In genomic region chr7:75845132-75845531, GRCh38 we compare ENCODE assay signal across 9 cellular contexts. TPM values are rescaled to one million over a fixed set of nuclear protein-coding genes. Genes with fewer than 3 reads are reported as not detected.
"Had no signal": no experiment of that assay in that cellular context is flagged by ENCODE, and none has a peak within 500 bp of the region (broad histone marks: within the 10 kb centered on the region; RNA-seq: fewer than 3 reads in every experiment).

No MANE protein-coding gene starts in this region.

RNA-seq across cellular contexts. Expression of gene CCL24, which starts 31.5 kb away (rescaled TPM):
- total RNA-seq: LHCN-M2, MCF 10A, NCI-H460, OCI-LY7, PC-9, Right ventricle myocardium inferior, RPMI7951, SJCRH30, SK-MEL-5 had no signal
